ENCODE assay signal across 8 cellular contexts in genomic region chr9:110143969-110144545, GRCh38.
A peak's percentile ranks its signal among the peaks of the same experiment; 100 is the strongest.
DNase-seq lines count a peak whose midpoint lies in the region; ATAC-seq lines count a peak whose summit lies in the region.

No MANE protein-coding gene starts in this region.

- peak overlapping the region; percentile 58 to 59 for H3K4me3 Mint-ChIP-seq in stimulated activated naive B cell treated with anti-CD40 and anti-IgM and Interleukin-4, amounts not matched to agents 10 μg/mL and 1 μg/mL and 100 μg/mL, for 72 hours

- H3K27ac Mint-ChIP-seq in activated naive CD4-positive, alpha-beta T cell treated with anti-CD3 and anti-CD28 coated beads, Interleukin-2, amount 50 U/mL, for 72 hours: peak overlapping the region; percentile 39 to 76
- peak overlapping the region; percentile 89 for H3K27ac Mint-ChIP-seq in stimulated activated naive B cell treated with anti-CD40 and anti-IgM and Interleukin-4, amounts not matched to agents 10 μg/mL and 1 μg/mL and 100 μg/mL, for 72 hours

- H3K36me3 Mint-ChIP-seq in activated naive CD4-positive, alpha-beta T cell treated with anti-CD3 and anti-CD28 coated beads, Interleukin-2, amount 50 U/mL, for 72 hours: peaks cover 0 to 32% of the 10 kb centered on the region in 2 donors
- peaks cover 69 to 77% of the 10 kb centered on the region in 2 donors for H3K36me3 Mint-ChIP-seq in stimulated activated naive B cell treated with anti-CD40 and anti-IgM and Interleukin-4, amounts not matched to agents 10 μg/mL and 1 μg/mL and 100 μg/mL, for 72 hours

- peaks cover 7% of the 10 kb centered on the region in 2 donors for H3K9me3 Mint-ChIP-seq in activated naive CD4-positive, alpha-beta T cell treated with anti-CD3 and anti-CD28 coated beads, Interleukin-2, amount 50 U/mL, for 72 hours
- H3K9me3 Mint-ChIP-seq in stimulated activated naive B cell treated with anti-CD40 and anti-IgM and Interleukin-4, amounts not matched to agents 10 μg/mL and 1 μg/mL and 100 μg/mL, for 72 hours: no peaks in the 10 kb centered on the region

- ATAC-seq in GM19468 (IDR thresholded peaks at IDR 0.05; ENCODE audit: extremely low read depth, unreplicated experiment) (peak; percentile 59), HG03469 (IDR thresholded peaks at IDR 0.05; ENCODE audit: unreplicated experiment) (peak; percentile 41)
- peak; percentile 21 to 44 for ATAC-seq in activated naive CD4-positive, alpha-beta T cell treated with anti-CD3 and anti-CD28 coated beads, Interleukin-2, amount 50 U/mL, for 72 hours
- ATAC-seq in stimulated activated naive B cell treated with anti-CD40 and anti-IgM and Interleukin-4, amounts not matched to agents 10 μg/mL and 1 μg/mL and 100 μg/mL, for 72 hours (replicated peaks): peak; percentile 79 to 80

- DNase-seq in GF-D8 (lab: John Stamatoyannopoulos, UW): peak; percentile 21
- DNase-seq in activated naive CD4-positive, alpha-beta T cell treated with anti-CD3 and anti-CD28 coated beads, Interleukin-2, amount 50 U/mL, for 72 hours (ENCODE audit: low spot score in 2 of 2): peak in 1 of 2 donors; percentile 33
- peak; percentile 44 for DNase-seq in stimulated activated naive B cell treated with anti-CD40 and anti-IgM and Interleukin-4, amounts not matched to agents 10 μg/mL and 1 μg/mL and 100 μg/mL, for 72 hours
- DNase-seq in NCI-H1105 (lab: John Stamatoyannopoulos, UW): no peak
- DNase-seq in amygdala (lab: John Stamatoyannopoulos, UW): no peak
- DNase-seq in NCI-H2107 (lab: John Stamatoyannopoulos, UW): no peak

- H3K4me1 Mint-ChIP-seq in stimulated activated naive B cell treated with anti-CD40 and anti-IgM and Interleukin-4, amounts not matched to agents 10 μg/mL and 1 μg/mL and 100 μg/mL, for 72 hours: peaks cover 63 to 99% of the 10 kb centered on the region in 2 donors

- no peaks in the 10 kb centered on the region for H3K27me3 Mint-ChIP-seq in stimulated activated naive B cell treated with anti-CD40 and anti-IgM and Interleukin-4, amounts not matched to agents 10 μg/mL and 1 μg/mL and 100 μg/mL, for 72 hours

Comparison
In these comparisons a context has a peak if more than half of its experiments do, and no peak if none do; other contexts are left out.
1. DNase-seq: peak in GF-D8 (single experiment) and stimulated activated naive B cell treated with anti-CD40 and anti-IgM and Interleukin-4, amounts not matched to agents 10 μg/mL and 1 μg/mL and 100 μg/mL, for 72 hours (single experiment); none in NCI-H1105 (single experiment), amygdala (0 of 56) and NCI-H2107 (single experiment).
2. Peak in every context shown above with its lines, with median percentiles within 50 percentile points of each other: ATAC-seq.